31 cellular contexts compared by ENCODE assay signal in genomic region chr12:12450043-12450451, GRCh38.
DNase-seq lines count a peak whose midpoint lies in the region; ATAC-seq, FAIRE-seq and TF ChIP-seq lines count a peak whose summit lies in the region.
"Had no signal": no experiment of that assay in that cellular context is flagged by ENCODE, and none has a peak within 500 bp of the region (broad histone marks: within the 10 kb centered on the region; RNA-seq: fewer than 3 reads in every experiment).

No MANE protein-coding gene starts in this region.

- H3K4me1 Mint-ChIP-seq in dendritic cell treated with granulocyte-macrophage colony-stimulating factor and Interleukin-4, amounts not matched to agents 40 ng/mL and 50 ng/mL, for 4 days (ENCODE audit: low read depth): peaks cover 34% of the 10 kb centered on the region
- H3K4me1 Mint-ChIP-seq: B cell had no signal

- no peaks in the 10 kb centered on the region for H3K36me3 ChIP-seq in neutrophil
- H3K36me3 ChIP-seq: esophagus muscularis mucosa, gastroesophageal sphincter, tibial nerve had no signal

- WGBS in right cardiac atrium: 87% methylated on average over 2 of the region's 2 CpGs

- no peak for TF ChIP-seq CTCF in neutrophil (IDR thresholded peaks at IDR 0.05)

- H3K9me3 ChIP-seq in right cardiac atrium (ENCODE audit: control insufficient read depth, low read length) (no peaks in the 10 kb centered on the region), neutrophil (no peaks in the 10 kb centered on the region)
- H3K9me3 ChIP-seq: esophagus muscularis mucosa, gastroesophageal sphincter, tibial nerve had no signal

- no peaks in the 10 kb centered on the region for H3K9me3 Mint-ChIP-seq in dendritic cell treated with granulocyte-macrophage colony-stimulating factor and Interleukin-4, amounts not matched to agents 40 ng/mL and 50 ng/mL, for 4 days
- H3K9me3 Mint-ChIP-seq: activated naive CD4-positive, alpha-beta T cell treated with anti-CD3 and anti-CD28 coated beads for 36 hours; activated T-cell treated with anti-CD3 and anti-CD28 coated beads, Interleukin-2, amount 50 U/mL, for 4 hours; memory B cell had no signal

- intact Hi-C loops in right cardiac atrium (cut with DNase I) (no loop called here), left ventricle myocardium superior (cut with micrococcal nuclease) (no loop called here)
- intact Hi-C loops in dendritic cell treated with granulocyte-macrophage colony-stimulating factor and Interleukin-4, amounts not matched to agents 40 ng/mL and 50 ng/mL, for 4 days (cut with micrococcal nuclease): no loop called here

- peaks cover 10% of the 10 kb centered on the region for H3K4me1 ChIP-seq in right cardiac atrium (ENCODE audit: control insufficient read depth, insufficient read depth, low read length)
- peaks cover 33 to 36% of the 10 kb centered on the region in 2 experiments for H3K4me1 ChIP-seq in neutrophil (ENCODE audit: control insufficient read depth in 1 of 2, insufficient read depth in 1 of 2, low read depth in 1 of 2, low read length in 1 of 2)

- ATAC-seq in right cardiac atrium: no peak
- ATAC-seq in left ventricle myocardium superior: no peak
- ATAC-seq in HG02588 (IDR thresholded peaks at IDR 0.05; ENCODE audit: unreplicated experiment): no peak
- ATAC-seq: activated CD4-positive, alpha-beta T cell treated with anti-CD3 and anti-CD28 coated beads for 36 hours; activated T-cell treated with anti-CD3 and anti-CD28 coated beads, Interleukin-2, amount 50 U/mL, for 4 hours had no signal

- H3K27me3 Mint-ChIP-seq in dendritic cell treated with granulocyte-macrophage colony-stimulating factor and Interleukin-4, amounts not matched to agents 40 ng/mL and 50 ng/mL, for 4 days: no peaks in the 10 kb centered on the region
- H3K27me3 Mint-ChIP-seq: activated CD4-positive, alpha-beta T cell treated with anti-CD3 and anti-CD28 coated beads for 36 hours; B cell; memory B cell had no signal

- peak overlapping the region; percentile 50 for H3K27ac Mint-ChIP-seq in dendritic cell treated with granulocyte-macrophage colony-stimulating factor and Interleukin-4, amounts not matched to agents 40 ng/mL and 50 ng/mL, for 4 days
- H3K27ac Mint-ChIP-seq: activated CD4-positive, alpha-beta T cell treated with anti-CD3 and anti-CD28 coated beads for 36 hours; activated naive CD4-positive, alpha-beta T cell treated with anti-CD3 and anti-CD28 coated beads for 36 hours; B cell; memory B cell had no signal

- DNase-seq in right cardiac atrium: no peak
- DNase-seq in left ventricle myocardium superior: no peak
- DNase-seq in HUDEP-2 (lab: John Stamatoyannopoulos, UW; ENCODE audit: unreplicated experiment in 76 of 76): no peak
- DNase-seq in GM12892 (ENCODE audit: insufficient read length): no peak
- DNase-seq in NCI-H446 treated with DMSO at 0.1 percent for 48 hours (lab: John Stamatoyannopoulos, UW): no peak
- DNase-seq: activated CD4-positive, alpha-beta T cell treated with anti-CD3 and anti-CD28 coated beads for 36 hours; activated CD8-positive, alpha-beta memory T cell treated with anti-CD3 and anti-CD28 coated beads for 24 hours; activated naive CD4-positive, alpha-beta T cell treated with anti-CD3 and anti-CD28 coated beads for 36 hours; activated T-cell treated with anti-CD3 and anti-CD28 coated beads, Interleukin-2, amount 50 U/mL, for 4 hours; amniotic stem cell; DND-41; H7; islet precursor cell; NCI-H1048; NCI-H187; NCI-H526 treated with DMSO at 0.1 percent for 48 hours; nucleus accumbens; stimulated activated CD4-positive, alpha-beta T cell treated with anti-CD3 and anti-CD28 coated beads, Interleukin-4, amount 100 ng/mL, for 4 hours; stimulated activated naive CD4-positive, alpha-beta T cell; T-helper 1 cell had no signal

- no peak overlapping the region for H3K4me3 Mint-ChIP-seq in dendritic cell treated with granulocyte-macrophage colony-stimulating factor and Interleukin-4, amounts not matched to agents 40 ng/mL and 50 ng/mL, for 4 days
- H3K4me3 Mint-ChIP-seq: activated CD4-positive, alpha-beta T cell treated with anti-CD3 and anti-CD28 coated beads for 36 hours; activated naive CD4-positive, alpha-beta T cell treated with anti-CD3 and anti-CD28 coated beads for 36 hours; activated T-cell treated with anti-CD3 and anti-CD28 coated beads, Interleukin-2, amount 50 U/mL, for 4 hours; B cell; memory B cell had no signal

- TF ChIP-seq POLR2A in GM12892 (IDR thresholded peaks at IDR 0.05; ENCODE audit: low read depth, low read length): no peak

- FAIRE-seq in GM12892 (lab: Jason Lieb, UNC): no peak
- FAIRE-seq: A204.1, TTC549 had no signal

- peaks cover 4% of the 10 kb centered on the region for H3K36me3 Mint-ChIP-seq in dendritic cell treated with granulocyte-macrophage colony-stimulating factor and Interleukin-4, amounts not matched to agents 40 ng/mL and 50 ng/mL, for 4 days (ENCODE audit: low read depth)

- H3K4me3 ChIP-seq in right cardiac atrium (ENCODE audit: low read length) (no peak overlapping the region), neutrophil (ENCODE audit: low read depth in 1 of 2, low read length in 1 of 2) (no peak overlapping the region)
- H3K4me3 ChIP-seq: coronary artery, esophagus muscularis mucosa, gastroesophageal sphincter, tibial nerve had no signal

- H3K27me3 ChIP-seq in right cardiac atrium (ENCODE audit: control insufficient read depth, insufficient read depth) (no peaks in the 10 kb centered on the region), neutrophil (no peaks in the 10 kb centered on the region)
- H3K27me3 ChIP-seq: esophagus muscularis mucosa, gastroesophageal sphincter, tibial nerve had no signal

- H3K27ac ChIP-seq in right cardiac atrium (ENCODE audit: low read length): peak overlapping the region; percentile 17
- peak overlapping the region; percentile 61 for H3K27ac ChIP-seq in neutrophil
- H3K27ac ChIP-seq: coronary artery, esophagus muscularis mucosa, gastroesophageal sphincter had no signal
